ENCODE assay signal across 1 cellular context in genomic region chr10:89350911-89351315, GRCh38.
TF ChIP-seq lines count a peak whose summit lies in the region.

No MANE protein-coding gene starts in this region.

TF ChIP-seq in GM12878, 131 proteins besides CTCF, POLR2A, EP300 and RAD21:
- peak; percentile 15; the same call in 1 of the 2 replicates for TF ChIP-seq PML (IDR thresholded peaks at IDR 0.05; ENCODE audit: low read length)
